Comparison of ENCODE assay signal across 25 cellular contexts in the genomic region with DNA sequence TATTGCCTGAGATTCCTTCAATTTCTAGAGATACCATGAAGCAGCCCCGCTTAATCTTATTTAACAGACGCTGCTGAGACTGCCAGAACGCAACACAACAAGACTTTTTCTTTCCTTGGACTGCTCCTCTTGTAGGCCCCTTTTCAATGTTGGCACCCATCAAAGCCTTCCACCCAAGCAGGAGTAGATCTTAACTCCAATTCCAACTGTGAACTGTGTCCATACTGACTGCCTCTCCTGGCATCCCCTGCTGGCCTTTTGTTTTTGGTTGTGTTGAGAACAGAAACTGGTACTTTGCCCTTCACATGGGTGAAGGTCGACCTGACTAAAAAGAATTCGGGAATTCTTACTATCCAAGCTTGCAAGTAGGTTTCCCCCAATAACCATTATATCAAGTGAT. TPM values are rescaled to one million over a fixed set of nuclear protein-coding genes. Genes with fewer than 3 reads are reported as not detected.
"Had no signal": no experiment of that assay in that cellular context is flagged by ENCODE, and none has a peak within 500 bp of the region (broad histone marks: within the 10 kb centered on the region; RNA-seq: fewer than 3 reads in every experiment).

No MANE protein-coding gene starts in this region.

- H3K4me1 Mint-ChIP-seq: activated naive CD4-positive, alpha-beta T cell treated with anti-CD3 and anti-CD28 coated beads, Interleukin-2, amount 50 U/mL, for 24 hours; naive B cell had no signal

- H3K4me1 ChIP-seq: body of pancreas, transverse colon, uterus had no signal

- H3K9me3 ChIP-seq: body of pancreas, lower lobe of right lung, neutrophil, ovary, prostate gland, transverse colon, uterus had no signal

- H2AFZ ChIP-seq: hepatocyte had no signal

- ATAC-seq: body of pancreas; esophagus mucosa; left lobe of liver; lower lobe of right lung; stimulated activated effector memory CD8-positive, alpha-beta T cell treated with anti-CD3 and anti-CD28 coated beads, Interleukin-12 subunit alpha, Interleukin-12 subunit beta, amount 100 ng/mL, for 72 hours had no signal

- H3K4me3 ChIP-seq: body of pancreas, hepatocyte, lower lobe of right lung, ovary, prostate gland, transverse colon, uterus had no signal

- H3K36me3 ChIP-seq: lower lobe of right lung, neutrophil, ovary, prostate gland, transverse colon, uterus had no signal

- H3K27ac ChIP-seq: body of pancreas, hepatocyte, lower lobe of right lung, neutrophil, ovary, prostate gland, transverse colon, uterus, VCaP had no signal

- H3K27me3 Mint-ChIP-seq: activated naive CD4-positive, alpha-beta T cell treated with anti-CD3 and anti-CD28 coated beads, Interleukin-2, amount 50 U/mL, for 24 hours had no signal

- H3K9me3 Mint-ChIP-seq: activated naive CD4-positive, alpha-beta T cell treated with anti-CD3 and anti-CD28 coated beads, Interleukin-2, amount 50 U/mL, for 24 hours; naive B cell; stimulated activated effector memory CD8-positive, alpha-beta T cell treated with anti-CD3 and anti-CD28 coated beads, Interleukin-12 subunit alpha, Interleukin-12 subunit beta, amount 100 ng/mL, for 72 hours had no signal

- H3K36me3 Mint-ChIP-seq: activated naive CD4-positive, alpha-beta T cell treated with anti-CD3 and anti-CD28 coated beads, Interleukin-2, amount 50 U/mL, for 24 hours; naive B cell; stimulated activated effector memory CD8-positive, alpha-beta T cell treated with anti-CD3 and anti-CD28 coated beads, Interleukin-12 subunit alpha, Interleukin-12 subunit beta, amount 100 ng/mL, for 72 hours had no signal

- H3K27me3 ChIP-seq: body of pancreas, hepatocyte, neutrophil, ovary, transverse colon, uterus had no signal

- H3K4me3 Mint-ChIP-seq: activated naive CD4-positive, alpha-beta T cell treated with anti-CD3 and anti-CD28 coated beads, Interleukin-2, amount 50 U/mL, for 24 hours; naive B cell; stimulated activated effector memory CD8-positive, alpha-beta T cell treated with anti-CD3 and anti-CD28 coated beads, Interleukin-12 subunit alpha, Interleukin-12 subunit beta, amount 100 ng/mL, for 72 hours had no signal

- DNase-seq: activated CD4-positive, CD25-positive, alpha-beta regulatory T cell treated with anti-CD3 and anti-CD28 coated beads, Interleukin-2, amount 50 U/mL, for 72 hours; activated gamma-delta T cell treated with Interleukin-2 at 50 U/mL for 16 hours; activated T-cell treated with anti-CD3 and anti-CD28 coated beads, Interleukin-2, amount 50 U/mL, for 1 hour; anterior cingulate cortex; body of pancreas; effector CD8-positive, alpha-beta T cell; foreskin melanocyte; lower lobe of right lung; naive B cell; stimulated activated CD4-positive, alpha-beta T cell treated with anti-CD3 and anti-CD28 coated beads, Interleukin-1b, Interleukin-23, amount 100 ng/mL, for 48 hours; transverse colon; uterus had no signal

- H3K27ac Mint-ChIP-seq: activated naive CD4-positive, alpha-beta T cell treated with anti-CD3 and anti-CD28 coated beads, Interleukin-2, amount 50 U/mL, for 24 hours; stimulated activated effector memory CD8-positive, alpha-beta T cell treated with anti-CD3 and anti-CD28 coated beads, Interleukin-12 subunit alpha, Interleukin-12 subunit beta, amount 100 ng/mL, for 72 hours had no signal

- H3K4me2 ChIP-seq: hepatocyte had no signal

RNA-seq across cellular contexts. Expression of gene TRIM71, which starts 50.2 kb away (rescaled TPM):
- total RNA-seq: body of pancreas; cardiac septum; endothelial cell of umbilical vein; esophagus mucosa; mesenteric fat pad; T-helper 2 cell treated with Interferon-gamma antibody and Interleukin-4, amounts not matched to agents 100 ng/mL and 5 ng/mL, for 36 hours; transverse colon had no signal
- polyA plus RNA-seq: endothelial cell of umbilical vein had no signal
